29 cellular contexts compared by ENCODE assay signal in the genomic region with DNA sequence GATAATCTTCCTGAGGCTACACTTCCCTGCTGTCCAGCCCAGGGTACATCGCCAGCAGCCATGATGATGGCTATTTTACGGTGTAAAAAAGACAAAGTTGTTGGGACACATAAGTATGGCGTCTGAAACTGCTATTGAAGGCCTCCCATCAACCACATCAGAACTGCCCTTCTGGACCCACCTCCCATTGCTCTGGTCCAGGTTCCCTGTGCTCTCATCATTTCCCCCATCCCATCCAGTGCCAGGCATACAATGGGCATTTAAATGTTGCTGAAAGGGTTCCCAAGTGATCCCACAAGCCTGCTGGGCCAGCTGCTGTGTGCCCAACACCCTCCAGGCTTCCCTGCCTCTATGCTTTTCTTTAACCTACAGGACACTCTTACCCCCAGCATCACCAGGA. TPM values are rescaled to one million over a fixed set of nuclear protein-coding genes. Genes with fewer than 3 reads are reported as not detected.
DNase-seq lines count a peak whose midpoint lies in the region; ATAC-seq and TF ChIP-seq lines count a peak whose summit lies in the region.
"Had no signal": no experiment of that assay in that cellular context is flagged by ENCODE, and none has a peak within 500 bp of the region (broad histone marks: within the 10 kb centered on the region; RNA-seq: fewer than 3 reads in every experiment).

No MANE protein-coding gene starts in this region.

- no peaks in the 10 kb centered on the region for H4K20me1 ChIP-seq in osteoblast (ENCODE audit: insufficient read depth, low read length)

- WGBS in testis, 2 donors: 94 to 100% methylated on average over 3 of the region's 3 CpGs

- peak; percentile 46 for DNase-seq in right atrium auricular region (ENCODE audit: low spot score)
- no peak for DNase-seq in Right ventricle myocardium superior
- no peak for DNase-seq in T-helper 17 cell
- peak; percentile 15 for DNase-seq in osteoblast (ENCODE audit: insufficient read length, low spot score, missing footprints)
- no peak for DNase-seq in NOMO-1 (lab: John Stamatoyannopoulos, UW; ENCODE audit: unreplicated experiment in 2 of 2)
- no peak for DNase-seq in testis
- DNase-seq: 8988T; ACHN; BE2C; C1 segment of cervical spinal cord; CD4-positive, alpha-beta memory T cell; CD4-positive, CD25-positive, alpha-beta regulatory T cell; CD8-positive, alpha-beta memory T cell; COR-L47; DMS 273 treated with DMSO at 0.1 percent for 48 hours; DMS153; DMS53; DMS79; DND-41; EL; GDM1 had no signal

- H3K9me3 Mint-ChIP-seq in dendritic cell treated with granulocyte-macrophage colony-stimulating factor and Interleukin-4, amounts not matched to agents 40 ng/mL and 50 ng/mL, for 4 days: no peaks in the 10 kb centered on the region
- H3K9me3 Mint-ChIP-seq: CD14-positive monocyte; CD4-positive, alpha-beta memory T cell; CD8-positive, alpha-beta memory T cell had no signal

- peaks cover 7% of the 10 kb centered on the region for H3K4me1 Mint-ChIP-seq in T-helper 17 cell
- H3K4me1 Mint-ChIP-seq in dendritic cell treated with granulocyte-macrophage colony-stimulating factor and Interleukin-4, amounts not matched to agents 40 ng/mL and 50 ng/mL, for 4 days (ENCODE audit: low read depth): peaks cover 49% of the 10 kb centered on the region

- H3K27ac ChIP-seq in right atrium auricular region (no peak overlapping the region), osteoblast (ENCODE audit: low read depth, low read length) (no peak overlapping the region), testis (no peak overlapping the region)
- H3K27ac ChIP-seq: BLaER1 had no signal

- H3K4me2 ChIP-seq in osteoblast (ENCODE audit: insufficient read depth, low read length): no peak overlapping the region
- H3K4me2 ChIP-seq: BLaER1 had no signal

- H3K27me3 ChIP-seq in right atrium auricular region (no peaks in the 10 kb centered on the region), osteoblast (ENCODE audit: insufficient read depth, low read length) (peaks cover 24% of the 10 kb centered on the region), testis (no peaks in the 10 kb centered on the region)
- H3K27me3 ChIP-seq: BLaER1 had no signal

- H3K36me3 ChIP-seq in right atrium auricular region: no peaks in the 10 kb centered on the region
- H3K36me3 ChIP-seq in osteoblast (ENCODE audit: insufficient read depth, low read length): no peaks in the 10 kb centered on the region
- H3K36me3 ChIP-seq in testis (ENCODE audit: low read depth, missing control alignments): no peaks in the 10 kb centered on the region
- H3K36me3 ChIP-seq: BE2C, BLaER1 had no signal

- no peaks in the 10 kb centered on the region for H3K9me3 ChIP-seq in right atrium auricular region
- no peaks in the 10 kb centered on the region for H3K9me3 ChIP-seq in T-helper 17 cell (ENCODE audit: control insufficient read depth, low read length, poor library complexity, severe bottlenecking)
- H3K9me3 ChIP-seq in osteoblast (ENCODE audit: low read depth, low read length): no peaks in the 10 kb centered on the region
- no peaks in the 10 kb centered on the region for H3K9me3 ChIP-seq in testis
- H3K9me3 ChIP-seq: BE2C, BLaER1 had no signal

- TF ChIP-seq POLR2A in testis (IDR thresholded peaks at IDR 0.05): no peak

- H3K4me3 ChIP-seq in right atrium auricular region (no peak overlapping the region), osteoblast (ENCODE audit: insufficient read depth, low read length) (no peak overlapping the region), testis (no peak overlapping the region)
- H3K4me3 ChIP-seq: BLaER1, GM12878 had no signal

- peak overlapping the region; percentile 52 for H3K4me3 Mint-ChIP-seq in T-helper 17 cell
- H3K4me3 Mint-ChIP-seq in dendritic cell treated with granulocyte-macrophage colony-stimulating factor and Interleukin-4, amounts not matched to agents 40 ng/mL and 50 ng/mL, for 4 days: no peak overlapping the region
- H3K4me3 Mint-ChIP-seq: CD14-positive monocyte; CD4-positive, alpha-beta memory T cell; CD4-positive, CD25-positive, alpha-beta regulatory T cell; CD8-positive, alpha-beta memory T cell had no signal

- H3K27ac Mint-ChIP-seq in T-helper 17 cell: no peak overlapping the region
- H3K27ac Mint-ChIP-seq in dendritic cell treated with granulocyte-macrophage colony-stimulating factor and Interleukin-4, amounts not matched to agents 40 ng/mL and 50 ng/mL, for 4 days: peak overlapping the region; percentile 58
- H3K27ac Mint-ChIP-seq: CD14-positive monocyte; CD4-positive, CD25-positive, alpha-beta regulatory T cell had no signal

- peaks cover 59% of the 10 kb centered on the region for H3K27me3 Mint-ChIP-seq in T-helper 17 cell
- H3K27me3 Mint-ChIP-seq in dendritic cell treated with granulocyte-macrophage colony-stimulating factor and Interleukin-4, amounts not matched to agents 40 ng/mL and 50 ng/mL, for 4 days: peaks cover 58% of the 10 kb centered on the region

- peaks cover 0 to 4% of the 10 kb centered on the region in 2 donors for H3K4me1 ChIP-seq in right atrium auricular region
- H3K4me1 ChIP-seq in osteoblast (ENCODE audit: insufficient read depth, low read length): no peaks in the 10 kb centered on the region
- H3K4me1 ChIP-seq in testis: no peaks in the 10 kb centered on the region
- H3K4me1 ChIP-seq: BE2C had no signal

- H2AFZ ChIP-seq in osteoblast (ENCODE audit: low read length): no peak overlapping the region

- intact Hi-C loops in Right ventricle myocardium superior (cut with DNase I) (no loop called here), testis (cut with DNase I; ENCODE audit: low total_unique reads) (no loop called here)
- intact Hi-C loops in dendritic cell treated with granulocyte-macrophage colony-stimulating factor and Interleukin-4, amounts not matched to agents 40 ng/mL and 50 ng/mL, for 4 days (cut with micrococcal nuclease): loop anchor here (5.0 kb wide), 4 partner anchors 53 to 287 kb away; a partner anchor contains a TSS

- ATAC-seq in Right ventricle myocardium superior (ENCODE audit: poor library complexity): no peak
- no peak for ATAC-seq in T-helper 17 cell
- ATAC-seq: GM12878 had no signal

- TF ChIP-seq CTCF in right atrium auricular region (IDR thresholded peaks at IDR 0.05) (no peak), osteoblast (IDR thresholded peaks at IDR 0.05; ENCODE audit: extremely low read depth, low read depth, low read length) (no peak), testis (IDR thresholded peaks at IDR 0.05) (no peak)

- H3K36me3 Mint-ChIP-seq in T-helper 17 cell (ENCODE audit: low read depth): peaks cover 6% of the 10 kb centered on the region
- H3K36me3 Mint-ChIP-seq in dendritic cell treated with granulocyte-macrophage colony-stimulating factor and Interleukin-4, amounts not matched to agents 40 ng/mL and 50 ng/mL, for 4 days (ENCODE audit: low read depth): peaks cover 71% of the 10 kb centered on the region
- H3K36me3 Mint-ChIP-seq: CD14-positive monocyte; CD4-positive, alpha-beta memory T cell; CD4-positive, CD25-positive, alpha-beta regulatory T cell; CD8-positive, alpha-beta memory T cell had no signal

- no peaks in the 10 kb centered on the region for H3K79me2 ChIP-seq in osteoblast (ENCODE audit: insufficient read depth, low read length)

RNA-seq across cellular contexts. Expression of a gene that starts 10.6 kb away (rescaled TPM):
- total RNA-seq in right atrium auricular region: not detected
- total RNA-seq in Right ventricle myocardium superior: not detected
- not detected for total RNA-seq in T-helper 17 cell
- total RNA-seq in osteoblast: not detected in 2 replicates
- not detected for total RNA-seq in testis
- not detected for polyA plus RNA-seq in testis (ENCODE audit: insufficient read depth, low read depth, low replicate concordance)
- total RNA-seq: A673; CD4-positive, alpha-beta memory T cell; CD4-positive, CD25-positive, alpha-beta regulatory T cell; Daoy; G401; GM12878 had no signal
- polyA plus RNA-seq: AG04450; CD14-positive monocyte; CD4-positive, alpha-beta memory T cell; CD4-positive, CD25-positive, alpha-beta regulatory T cell; CD8-positive, alpha-beta memory T cell; GM12878 had no signal

RNA-seq across cellular contexts. Expression of a gene that starts 50.6 kb away (rescaled TPM):
- not detected for total RNA-seq in right atrium auricular region
- total RNA-seq in Right ventricle myocardium superior: not detected
- total RNA-seq in T-helper 17 cell: not detected
- total RNA-seq in osteoblast: not detected in 2 replicates
- total RNA-seq in testis: 1 to 10 TPM in 1 of 2 donors, under 1 TPM in 1; 0.71 to 1.4 TPM
- 1.8 TPM for polyA plus RNA-seq in testis (ENCODE audit: insufficient read depth, low read depth, low replicate concordance)
- total RNA-seq: A673; CD4-positive, alpha-beta memory T cell; CD4-positive, CD25-positive, alpha-beta regulatory T cell; CD8-positive, alpha-beta memory T cell; Daoy; G401 had no signal
- polyA plus RNA-seq: AG04450; CD14-positive monocyte; CD4-positive, alpha-beta memory T cell; CD4-positive, CD25-positive, alpha-beta regulatory T cell; CD8-positive, alpha-beta memory T cell; GM12878 had no signal

Comparison
In these comparisons a context has a peak if more than half of its experiments do, and no peak if none do; other contexts are left out.
1. DNase-seq: peak in right atrium auricular region (single experiment) and osteoblast (single experiment); none in Right ventricle myocardium superior (single experiment), T-helper 17 cell (0 of 3), NOMO-1 (0 of 2) and testis (single experiment).